ENCODE assay signal across 14 cellular contexts in genomic region chr3:127961963-127962362, GRCh38. TPM values are rescaled to one million over a fixed set of nuclear protein-coding genes. Genes with fewer than 3 reads are reported as not detected.
A peak's percentile ranks its signal among the peaks of the same experiment; 100 is the strongest.
DNase-seq lines count a peak whose midpoint lies in the region; ATAC-seq, FAIRE-seq and TF ChIP-seq lines count a peak whose summit lies in the region.
"Had no signal": no experiment of that assay in that cellular context is flagged by ENCODE, and none has a peak within 500 bp of the region (broad histone marks: within the 10 kb centered on the region; RNA-seq: fewer than 3 reads in every experiment).

No MANE protein-coding gene starts in this region.

- ATAC-seq in activated CD4-positive, alpha-beta T cell treated with anti-CD3 and anti-CD28 coated beads for 36 hours = peak; percentile 42
- ATAC-seq in gastrocnemius medialis = peak; percentile 35 to 36

- in situ Hi-C loops in gastrocnemius medialis (cut with MboI; ENCODE audit: low sequenced_read_pairs in 4 of 4) = loop anchor here in 3 of 4 donors (10.0 to 25.0 kb wide), 3 partner anchors 300 to 317 kb away; partner anchors contain the start of gene ABTB1 (in 1 of the 3)

- H3K27ac ChIP-seq in endodermal cell (ENCODE audit: low read depth, low read length) = no peak overlapping the region
- peak overlapping the region in 2 of 4 donors; percentile 15 to 27 for H3K27ac ChIP-seq in gastrocnemius medialis

- no peaks in the 10 kb centered on the region for H3K9me3 Mint-ChIP-seq in activated CD4-positive, alpha-beta T cell treated with anti-CD3 and anti-CD28 coated beads for 36 hours (ENCODE audit: low read depth)
- no peaks in the 10 kb centered on the region for H3K9me3 Mint-ChIP-seq in endodermal cell

- H3K4me1 Mint-ChIP-seq in activated CD4-positive, alpha-beta T cell treated with anti-CD3 and anti-CD28 coated beads for 36 hours = no peaks in the 10 kb centered on the region
- H3K4me1 Mint-ChIP-seq in endodermal cell = no peaks in the 10 kb centered on the region

- no peak overlapping the region for H3K27ac Mint-ChIP-seq in activated CD4-positive, alpha-beta T cell treated with anti-CD3 and anti-CD28 coated beads for 36 hours
- H3K27ac Mint-ChIP-seq in endodermal cell = no peak overlapping the region
- H3K27ac Mint-ChIP-seq: H9 had no signal

- H3K27me3 ChIP-seq in endodermal cell (ENCODE audit: control insufficient read depth, insufficient read depth, low read length, poor library complexity, severe bottlenecking) (no peaks in the 10 kb centered on the region), gastrocnemius medialis (no peaks in the 10 kb centered on the region)

- intact Hi-C loops in activated CD4-positive, alpha-beta T cell treated with anti-CD3 and anti-CD28 coated beads for 36 hours (cut with DNase I, micrococcal nuclease) = no loop called here
- intact Hi-C loops in gastrocnemius medialis (cut with DNase I; ENCODE audit: low total_unique reads) = no loop called here

- no peak for FAIRE-seq in D721Med (lab: Jason Lieb, UNC)

- POLR2A ChIA-PET in activated CD4-positive, alpha-beta T cell treated with anti-CD3 and anti-CD28 coated beads for 36 hours (lab: Charles Lee) = no interaction called here

- H3K27me3 Mint-ChIP-seq in activated CD4-positive, alpha-beta T cell treated with anti-CD3 and anti-CD28 coated beads for 36 hours = peaks cover 10% of the 10 kb centered on the region
- H3K27me3 Mint-ChIP-seq in endodermal cell (ENCODE audit: insufficient read depth) = no peaks in the 10 kb centered on the region
- H3K27me3 Mint-ChIP-seq: brain had no signal

- no peaks in the 10 kb centered on the region for H3K36me3 Mint-ChIP-seq in activated CD4-positive, alpha-beta T cell treated with anti-CD3 and anti-CD28 coated beads for 36 hours (ENCODE audit: low read depth)
- H3K36me3 Mint-ChIP-seq in endodermal cell (ENCODE audit: low read depth) = no peaks in the 10 kb centered on the region
- H3K36me3 Mint-ChIP-seq: brain had no signal

- no peak overlapping the region for H3K4me3 ChIP-seq in endodermal cell (ENCODE audit: low read length)
- H3K4me3 ChIP-seq in gastrocnemius medialis = no peak overlapping the region

- WGBS in endodermal cell (ENCODE audit: insufficient coverage in 1 of 2, insufficient read length in 1 of 2), 2 experiments = 76 to 100% methylated on average over 1 to 4 of the region's 4 CpGs

- no peak overlapping the region for H3K4me3 Mint-ChIP-seq in activated CD4-positive, alpha-beta T cell treated with anti-CD3 and anti-CD28 coated beads for 36 hours
- H3K4me3 Mint-ChIP-seq in endodermal cell = no peak overlapping the region
- H3K4me3 Mint-ChIP-seq: H9 had no signal

- CTCF ChIA-PET in activated CD4-positive, alpha-beta T cell treated with anti-CD3 and anti-CD28 coated beads for 36 hours (lab: Charles Lee) = no interaction called here

- TF ChIP-seq POLR2A in gastrocnemius medialis (IDR thresholded peaks at IDR 0.05) = no peak

- TF ChIP-seq CTCF in endodermal cell (conservative IDR thresholded peaks at IDR 0.05) (no peak), gastrocnemius medialis (IDR thresholded peaks at IDR 0.05 in 4 of 5, conservative IDR thresholded peaks at IDR 0.05 in 1 of 5) (no peak), D721Med (IDR thresholded peaks at IDR 0.05; ENCODE audit: insufficient read depth, missing control alignments) (no peak)

- DNase-seq in activated CD4-positive, alpha-beta T cell treated with anti-CD3 and anti-CD28 coated beads for 36 hours = no peak
- no peak for DNase-seq in activated CD4-positive, alpha-beta T cell treated with anti-CD3 and anti-CD28 coated beads for 48 hours
- DNase-seq in NCI-H226 = peak; percentile 75
- peak; percentile 56 for DNase-seq in endodermal cell
- no peak for DNase-seq in gastrocnemius medialis
- no peak for DNase-seq in CD1c-positive myeloid dendritic cell (ENCODE audit: extremely low spot score)
- no peak for DNase-seq in D721Med (ENCODE audit: insufficient read length, low spot score)
- no peak for DNase-seq in NOMO-1 (lab: John Stamatoyannopoulos, UW; ENCODE audit: unreplicated experiment in 2 of 2)
- DNase-seq: activated T-cell treated with anti-CD3 and anti-CD28 coated beads for 4 hours; H9; stimulated activated CD4-positive, alpha-beta T cell treated with anti-CD3 and anti-CD28 coated beads, Interleukin-4, amount 100 ng/mL, for 1 hour; substantia nigra had no signal

- no peaks in the 10 kb centered on the region for H3K4me1 ChIP-seq in endodermal cell (ENCODE audit: control insufficient read depth, insufficient read depth, low read length)
- H3K4me1 ChIP-seq in gastrocnemius medialis = peaks cover 4 to 18% of the 10 kb centered on the region in 2 donors

- H3K9me3 ChIP-seq in endodermal cell (ENCODE audit: control insufficient read depth, low read length) (no peaks in the 10 kb centered on the region), gastrocnemius medialis (no peaks in the 10 kb centered on the region)

- H3K9ac ChIP-seq in endodermal cell (ENCODE audit: extremely low read depth, low read length, poor library complexity, severe bottlenecking) = no peak overlapping the region

- no peaks in the 10 kb centered on the region for H3K36me3 ChIP-seq in endodermal cell (ENCODE audit: control insufficient read depth, insufficient read depth, low read length)
- H3K36me3 ChIP-seq in gastrocnemius medialis = no peaks in the 10 kb centered on the region

RNA-seq across cellular contexts. Expression of gene KBTBD12, which starts 46.9 kb away (rescaled TPM):
- not detected for total RNA-seq in activated CD4-positive, alpha-beta T cell treated with anti-CD3 and anti-CD28 coated beads for 36 hours
- total RNA-seq in endodermal cell = under 1 TPM; 0.24 to 0.42 TPM
- polyA plus RNA-seq in endodermal cell (2013, experiment 1 of 2) = not detected
- not detected for polyA plus RNA-seq in endodermal cell (2013, experiment 2 of 2)
- 10 to 100 TPM; 16.0 to 28.7 (median 22.1) TPM for total RNA-seq in gastrocnemius medialis
- total RNA-seq: H9, lung microvascular endothelial cell had no signal

Comparison
In these comparisons a context has a peak if more than half of its experiments do, and no peak if none do; other contexts are left out.
1. DNase-seq: peak in NCI-H226 (single experiment) and endodermal cell (single experiment); none in activated CD4-positive, alpha-beta T cell treated with anti-CD3 and anti-CD28 coated beads for 36 hours (single experiment), activated CD4-positive, alpha-beta T cell treated with anti-CD3 and anti-CD28 coated beads for 48 hours (single experiment), gastrocnemius medialis (0 of 2), CD1c-positive myeloid dendritic cell (single experiment), D721Med (single experiment) and NOMO-1 (0 of 2).
2. RNA of gene KBTBD12, which starts 46.9 kb away (total RNA-seq): 16.0 to 28.7 TPM in gastrocnemius medialis; 0.24 to 0.42 TPM in endodermal cell and not detected in activated CD4-positive, alpha-beta T cell treated with anti-CD3 and anti-CD28 coated beads for 36 hours; every median in the first group is over 10 times any median in the second.